ENCODE assay signal across 16 cellular contexts in the genomic region with DNA sequence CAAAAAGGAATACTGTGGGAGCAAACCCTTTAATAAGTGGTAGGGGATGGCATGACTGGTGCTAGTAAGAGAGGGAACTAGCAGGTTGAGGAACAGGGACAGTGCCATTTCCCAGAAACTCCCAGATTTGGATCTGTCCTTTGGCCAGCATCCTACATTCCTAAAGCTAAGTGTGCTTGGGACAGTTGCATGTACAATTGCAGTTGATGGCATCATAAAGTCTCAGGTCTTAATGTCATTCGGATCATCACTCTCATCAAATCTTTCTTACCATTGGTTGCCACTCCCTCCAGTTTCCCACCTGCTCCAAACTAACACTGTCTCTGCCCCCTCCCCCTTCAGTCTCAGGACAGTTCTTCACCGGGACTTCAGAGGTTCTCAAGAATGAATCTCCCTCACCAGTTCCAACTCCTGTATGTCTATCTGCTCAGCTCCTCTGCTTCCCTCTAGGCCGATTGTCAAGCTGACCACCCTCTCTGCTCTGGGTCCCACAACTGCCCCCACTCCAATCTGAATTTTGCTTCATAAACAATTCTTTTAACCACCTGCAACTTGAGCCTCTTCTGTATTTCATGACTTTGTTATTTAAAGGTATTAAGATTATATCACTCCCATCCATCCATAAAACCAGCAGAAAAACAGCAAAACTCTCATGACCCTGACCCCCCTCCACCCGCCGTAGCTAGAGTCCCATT. TPM values are rescaled to one million over a fixed set of nuclear protein-coding genes. Genes with fewer than 3 reads are reported as not detected.
DNase-seq lines count a peak whose midpoint lies in the region; TF ChIP-seq lines count a peak whose summit lies in the region.
"Had no signal": no experiment of that assay in that cellular context is flagged by ENCODE, and none has a peak within 500 bp of the region (broad histone marks: within the 10 kb centered on the region; RNA-seq: fewer than 3 reads in every experiment).

No MANE protein-coding gene starts in this region.

- no peak for TF ChIP-seq CTCF in spleen (IDR thresholded peaks at IDR 0.05 in 8 of 11, conservative IDR thresholded peaks at IDR 0.05 in 3 of 11)

- no peaks in the 10 kb centered on the region for H3K9me3 ChIP-seq in CD8-positive, alpha-beta memory T cell (ENCODE audit: low read length)
- H3K9me3 ChIP-seq in spleen = no peaks in the 10 kb centered on the region
- H3K9me3 ChIP-seq: BE2C had no signal

- no peaks in the 10 kb centered on the region for H3K9me3 Mint-ChIP-seq in CD8-positive, alpha-beta memory T cell
- H3K9me3 Mint-ChIP-seq: CD4-positive, alpha-beta T cell; HFFc6 had no signal

- H3K27ac ChIP-seq in CD8-positive, alpha-beta memory T cell (ENCODE audit: low read depth, low read length) = peak overlapping the region; percentile 7
- H3K27ac ChIP-seq in spleen = peak overlapping the region in 3 of 8 donors; percentile 38 to 59 (median 48)
- H3K27ac ChIP-seq: C4-2B had no signal

- no peak overlapping the region for H3K4me3 Mint-ChIP-seq in CD8-positive, alpha-beta memory T cell
- H3K4me3 Mint-ChIP-seq: CD4-positive, alpha-beta T cell had no signal

- H3K27ac Mint-ChIP-seq in CD8-positive, alpha-beta memory T cell = no peak overlapping the region
- H3K27ac Mint-ChIP-seq: CD4-positive, alpha-beta T cell; HFFc6 had no signal

- no peak for TF ChIP-seq POLR2A in spleen (IDR thresholded peaks at IDR 0.05)

- peaks cover 30 to 57% of the 10 kb centered on the region in 2 donors for H3K27me3 Mint-ChIP-seq in CD8-positive, alpha-beta memory T cell

- CTCF ChIA-PET in CD8-positive, alpha-beta memory T cell (lab: Charles Lee) = interaction anchor here (1.3 to 1.4 kb wide), 2 partner anchors 21 to 26 kb away, joined by 3 read pairs; no protein-coding TSS in a partner anchor

- peaks cover 12 to 23% (median 20%) of the 10 kb centered on the region in 3 donors for H3K4me1 Mint-ChIP-seq in CD8-positive, alpha-beta memory T cell

- H3K4me3 ChIP-seq in CD8-positive, alpha-beta memory T cell (ENCODE audit: low read length) = no peak overlapping the region
- no peak overlapping the region for H3K4me3 ChIP-seq in spleen

- no peak for DNase-seq in CD8-positive, alpha-beta memory T cell
- DNase-seq in UCSD-AML1 (lab: John Stamatoyannopoulos, UW; ENCODE audit: unreplicated experiment) = peak; percentile 6
- peak; percentile 13 for DNase-seq in spleen
- DNase-seq in NCI-H748 treated with DMSO at 0.1 percent for 48 hours (lab: John Stamatoyannopoulos, UW) = no peak
- DNase-seq in cerebellum (ENCODE audit: low spot score) = no peak
- no peak for DNase-seq in medulla oblongata (ENCODE audit: extremely low spot score)
- DNase-seq: BE2C; CD4-positive, alpha-beta T cell; DMS79 treated with DMSO at 0.1 percent for 48 hours; GF-D8; GOT3; H7; HFFc6; IMR-90; KBM-7 had no signal

- no peaks in the 10 kb centered on the region for H3K36me3 ChIP-seq in CD8-positive, alpha-beta memory T cell (ENCODE audit: insufficient read depth, low read length)
- no peaks in the 10 kb centered on the region for H3K36me3 ChIP-seq in spleen
- H3K36me3 ChIP-seq: BE2C had no signal

- H3K4me1 ChIP-seq in CD8-positive, alpha-beta memory T cell (ENCODE audit: insufficient read depth, low read length) = no peaks in the 10 kb centered on the region
- H3K4me1 ChIP-seq in spleen = peaks cover 5 to 33% (median 13%) of the 10 kb centered on the region in 6 donors
- H3K4me1 ChIP-seq: BE2C had no signal

- no peaks in the 10 kb centered on the region for H3K36me3 Mint-ChIP-seq in CD8-positive, alpha-beta memory T cell

- no peaks in the 10 kb centered on the region for H3K27me3 ChIP-seq in CD8-positive, alpha-beta memory T cell (ENCODE audit: insufficient read depth, low read length, poor library complexity, severe bottlenecking)
- H3K27me3 ChIP-seq in spleen (replicated peaks in 1 of 7) = peaks cover 0 to 36% (median 8%) of the 10 kb centered on the region in 7 donors

- POLR2A ChIA-PET in CD8-positive, alpha-beta memory T cell (lab: Charles Lee) = no interaction called here

- intact Hi-C loops in spleen (cut with DNase I; ENCODE audit: low total_unique reads) = no loop called here

- WGBS in spleen, 5 donors = 63 to 81% (median 68%) methylated on average over 5 of the region's 5 CpGs

RNA-seq across cellular contexts. Expression of a gene that starts 5.5 kb away (rescaled TPM):
- not detected for total RNA-seq in CD8-positive, alpha-beta memory T cell
- polyA plus RNA-seq in CD8-positive, alpha-beta memory T cell = not detected
- total RNA-seq in spleen (1 to 10 TPM in 4 of 7 donors, under 1 TPM in 3; 0.64 to 2.2 (median 1.6) TPM), cerebellum (0.54 TPM)
- under 1 TPM; 0.02 to 0.15 (median 0.06) TPM for polyA plus RNA-seq in spleen
- total RNA-seq: CD4-positive, alpha-beta T cell; H7; IMR-90 had no signal
- polyA plus RNA-seq: IMR-90 had no signal

Comparison
In these comparisons a context has a peak if more than half of its experiments do, and no peak if none do; other contexts are left out.
1. DNase-seq: peak in UCSD-AML1 (single experiment) and spleen (single experiment); none in CD8-positive, alpha-beta memory T cell (0 of 5), NCI-H748 treated with DMSO at 0.1 percent for 48 hours (single experiment), cerebellum (single experiment) and medulla oblongata (single experiment).